In genomic region chr6:125986295-125986955, GRCh38 we compare ENCODE assay signal across 8 cellular contexts. TPM values are rescaled to one million over a fixed set of nuclear protein-coding genes. Genes with fewer than 3 reads are reported as not detected.
DNase-seq lines count a peak whose midpoint lies in the region; FAIRE-seq and TF ChIP-seq lines count a peak whose summit lies in the region.

Gene TRMT11 (plus strand): TSS chr6:125986540. CDS start chr6:125986551, 11 bp downstream.

- no peaks in the 10 kb centered on the region for H3K27me3 ChIP-seq in H9 (ENCODE audit: insufficient read depth, low read length)

- peaks cover 6% of the 10 kb centered on the region for H3K23me2 ChIP-seq in H9 (ENCODE audit: insufficient read length, low read depth, low read length, poor library complexity, severe bottlenecking)

- H2BK120ac ChIP-seq in H9 (ENCODE audit: low read depth, low read length, poor library complexity, severe bottlenecking), result no peak within 1 kb of the TSS

- FAIRE-seq in G401.6 (lab: Jason Lieb, UNC), result peak; percentile 63

- peak within 1 kb of the TSS; percentile 31 for H3K56ac ChIP-seq in H9 (ENCODE audit: insufficient read length, low read depth, low read length)

- H2AFZ ChIP-seq in H9 (ENCODE audit: low read length), result peak within 1 kb of the TSS; percentile 34

- H3K79me2 ChIP-seq in H9 (ENCODE audit: insufficient read depth, low read length), result peaks cover 21% of the 10 kb centered on the region; the same call in 1 of the 2 replicates

- no peaks in the 10 kb centered on the region for H4K20me1 ChIP-seq in H9 (ENCODE audit: control insufficient read depth, insufficient read depth, insufficient read length)

- peak within 1 kb of the TSS in 1 of 3 experiments; percentile 81; a peak in 3 of 7 replicates for H3K27ac Mint-ChIP-seq in H9

- H3K23ac ChIP-seq in H9 (ENCODE audit: insufficient read length, low read depth, low read length), result no peak within 1 kb of the TSS

- H2BK5ac ChIP-seq in H9 (ENCODE audit: insufficient read length, low read length), result no peak within 1 kb of the TSS

- no peak within 1 kb of the TSS for H2AK5ac ChIP-seq in H9 (ENCODE audit: insufficient read length, low read length)

- H4K8ac ChIP-seq in H9 (replicated peaks; ENCODE audit: insufficient read length, low read depth, low read length), result no peak within 1 kb of the TSS

- DNase-seq in H9 (peak; percentile 96), M059J (ENCODE audit: low read depth) (peak; percentile 94), SHP77 treated with DMSO at 0.1 percent for 48 hours (lab: John Stamatoyannopoulos, UW) (peak; percentile 80), germinal center (ENCODE audit: low spot score) (peak; percentile 91), non-pigmented ciliary epithelial cell (ENCODE audit: low read depth) (peak; percentile 27), superior temporal gyrus (ENCODE audit: extremely low spot score) (peak; percentile 91)
- peak; percentile 68 for DNase-seq in activated gamma-delta T cell treated with anti-CD3 and anti-CD28 coated beads, Interleukin-2, amount 50 U/mL, for 16 hours (ENCODE audit: low read depth)

- no peaks in the 10 kb centered on the region for H3K36me3 Mint-ChIP-seq in H9 (ENCODE audit: insufficient read depth in 1 of 3, low read depth in 3 of 3)

- TF ChIP-seq CTCF in H9 (conservative IDR thresholded peaks at IDR 0.05), result no peak; the same call in 2 of the 3 replicates

- H3K79me1 ChIP-seq in H9 (ENCODE audit: insufficient read depth, low read depth, low read length, poor library complexity, severe bottlenecking), result no peaks in the 10 kb centered on the region

- peak within 1 kb of the TSS in 1 of 2 experiments; percentile 57; a peak in 2 of 5 replicates for H3K4me3 Mint-ChIP-seq in H9

- H3K9me3 ChIP-seq in H9 (ENCODE audit: control insufficient read depth, low read depth, low read length), result no peaks in the 10 kb centered on the region

- no peaks in the 10 kb centered on the region for H3K27me3 Mint-ChIP-seq in H9 (ENCODE audit: low read depth)

- H3K4ac ChIP-seq in H9 (ENCODE audit: low read depth, low read length), result no peak within 1 kb of the TSS

- H3K9ac ChIP-seq in H9 (ENCODE audit: extremely low read depth, insufficient read length, low read length), result peak within 1 kb of the TSS; percentile 92

- H3K18ac ChIP-seq in H9 (ENCODE audit: insufficient read length, low read depth, low read length), result peak within 1 kb of the TSS; percentile 94

- peak within 1 kb of the TSS; percentile 53 for H4K5ac ChIP-seq in H9 (ENCODE audit: insufficient read length, low read depth, low read length)

- WGBS in H9 (ENCODE audit: extremely low coverage, insufficient read length, low lambda C conversion rate), result no CpG with 5 or more reads among the region's 51 CpGs

- H2BK20ac ChIP-seq in H9 (ENCODE audit: low read depth, low read length, poor library complexity, severe bottlenecking), result no peak within 1 kb of the TSS

- H3K4me2 ChIP-seq in H9 (ENCODE audit: insufficient read depth, insufficient read length, low read length), result peak within 1 kb of the TSS; percentile 91

- H2BK12ac ChIP-seq in H9 (ENCODE audit: insufficient read length, low read depth, low read length), result no peak within 1 kb of the TSS

- no peaks in the 10 kb centered on the region for H3K9me3 Mint-ChIP-seq in H9

- no peak within 1 kb of the TSS for H3T11ph ChIP-seq in H9 (ENCODE audit: low read length)

- no peak within 1 kb of the TSS for H2BK15ac ChIP-seq in H9 (ENCODE audit: low read depth, low read length)

- H3K4me1 Mint-ChIP-seq in H9, result peaks cover 0 to 15% of the 10 kb centered on the region in 2 experiments

- H3K14ac ChIP-seq in H9 (ENCODE audit: insufficient read depth, low read length), result peak within 1 kb of the TSS; percentile 96

- peaks cover 6% of the 10 kb centered on the region; the same call in 1 of the 2 replicates for H3K4me1 ChIP-seq in H9 (ENCODE audit: insufficient read depth, low read length)

- H4K91ac ChIP-seq in H9 (ENCODE audit: insufficient read length, low read depth, low read length), result no peak within 1 kb of the TSS

- H3K27ac ChIP-seq in H9 (ENCODE audit: insufficient read length, low read depth, low read length), result peak within 1 kb of the TSS; percentile 61

RNA-seq across cellular contexts. Expression of gene TRMT11, which starts in this region (rescaled TPM):
- total RNA-seq in H9 (2021), result 26.9 and 31.1 TPM in 2 replicates
- 32.9 and 43.4 TPM in 2 replicates for total RNA-seq in M059J (2014; rRNA removed; shearing (Covaris generic))

Comparison
In these comparisons a context has a peak if more than half of its experiments do, and no peak if none do; other contexts are left out.
1. Peak in every context shown above with its lines: DNase-seq and H3K27ac ChIP-seq.
2. DNase-seq: peak in every context shown above with its lines; median percentile 96 in H9; 94 in M059J; 91 in germinal center; 91 in superior temporal gyrus; 80 in SHP77 treated with DMSO at 0.1 percent for 48 hours; 68 in activated gamma-delta T cell treated with anti-CD3 and anti-CD28 coated beads, Interleukin-2, amount 50 U/mL, for 16 hours; 27 in non-pigmented ciliary epithelial cell.